Comparison of ENCODE assay signal across 25 cellular contexts in the genomic region with DNA sequence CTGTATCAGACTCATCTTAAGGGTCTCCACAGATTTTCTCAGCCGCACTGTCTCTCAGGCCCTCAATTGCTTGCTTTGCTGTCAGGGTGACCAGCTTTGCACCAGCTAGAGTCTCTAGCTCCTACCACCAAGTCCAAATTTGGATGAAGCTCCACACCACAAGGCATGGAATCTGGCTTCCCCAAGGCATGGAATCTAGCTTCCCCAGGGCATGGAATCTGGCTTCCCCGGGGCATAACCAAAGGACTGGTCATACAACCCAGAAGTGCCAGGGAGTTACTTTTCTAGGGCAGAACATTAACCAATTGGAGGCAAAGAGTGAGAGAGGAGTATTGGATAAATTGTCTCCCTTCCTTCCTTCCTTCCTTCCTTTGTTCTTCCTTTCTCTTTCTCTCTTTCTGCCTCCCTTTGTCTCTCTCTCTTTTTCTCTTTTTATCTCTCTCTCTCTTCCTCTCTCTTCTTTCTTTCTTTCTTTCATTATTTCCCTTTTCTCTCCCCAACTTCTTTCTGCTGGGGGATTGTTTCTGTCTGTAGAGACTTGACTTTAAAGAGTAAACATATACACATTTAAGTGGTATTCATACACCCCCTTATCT.
DNase-seq lines count a peak whose midpoint lies in the region; ATAC-seq and TF ChIP-seq lines count a peak whose summit lies in the region.
"Had no signal": no experiment of that assay in that cellular context is flagged by ENCODE, and none has a peak within 500 bp of the region (broad histone marks: within the 10 kb centered on the region; RNA-seq: fewer than 3 reads in every experiment).

No MANE protein-coding gene starts in this region.

- no peaks in the 10 kb centered on the region for H3K79me2 ChIP-seq in mesendoderm (ENCODE audit: control insufficient read depth, insufficient read depth, low read length)

- DNase-seq in AG08395 (ENCODE audit: low spot score) (peak; percentile 57), GM03348 (ENCODE audit: low spot score) (peak; percentile 20), astrocyte of the hippocampus (ENCODE audit: low read depth, low spot score) (peak; percentile 39), mesendoderm (peak; percentile 28), type B pancreatic cell (ENCODE audit: extremely low spot score, unreplicated experiment) (no peak)
- no peak for DNase-seq in activated CD8-positive, alpha-beta memory T cell treated with anti-CD3 and anti-CD28 coated beads, Interleukin-2, amount 50 U/mL, for 48 hours
- DNase-seq: 8988T; C1 segment of cervical spinal cord; CD4-positive, alpha-beta memory T cell; COR-L47; DMS53; GDM1; MM.1S; NCI-H2029; NCI-H446 treated with DMSO at 0.1 percent for 48 hours; NCI-H526; NCI-H82; NK-92 treated with Interleukin-12 subunit alpha and Interleukin-12 subunit beta, amount 100 ng/mL, for 24 hours; PC-9 had no signal

- H2BK5ac ChIP-seq in mesendoderm (ENCODE audit: low read length) = no peak overlapping the region

- H3K27ac ChIP-seq in mesendoderm (ENCODE audit: low read depth, low read length) = no peak overlapping the region
- H3K27ac ChIP-seq: PC-9, SJSA1 had no signal

- no peak overlapping the region for H2BK15ac ChIP-seq in mesendoderm (replicated peaks; ENCODE audit: low read depth)

- no peak overlapping the region for H2BK120ac ChIP-seq in mesendoderm (ENCODE audit: low read depth, low read length)

- H3K4ac ChIP-seq in mesendoderm (ENCODE audit: low read depth, low read length) = no peak overlapping the region

- H3K27me3 ChIP-seq in mesendoderm (ENCODE audit: insufficient read depth, low read length, poor library complexity) = no peaks in the 10 kb centered on the region

- no peak overlapping the region for H3K27ac Mint-ChIP-seq in type B pancreatic cell
- H3K27ac Mint-ChIP-seq: CD4-positive, alpha-beta memory T cell had no signal

- peaks cover 25% of the 10 kb centered on the region for H3K4me1 Mint-ChIP-seq in type B pancreatic cell (ENCODE audit: unreplicated experiment)

- no peaks in the 10 kb centered on the region for H3K36me3 Mint-ChIP-seq in type B pancreatic cell
- H3K36me3 Mint-ChIP-seq: CD4-positive, alpha-beta memory T cell had no signal

- no peak overlapping the region for H3K4me3 Mint-ChIP-seq in type B pancreatic cell

- no peak overlapping the region for H3K56ac ChIP-seq in mesendoderm (ENCODE audit: low read length)

- no peak overlapping the region for H3K18ac ChIP-seq in mesendoderm (ENCODE audit: low read length)

- H3K4me3 ChIP-seq in mesendoderm (ENCODE audit: low read length) = no peak overlapping the region
- H3K4me3 ChIP-seq: HAP-1, K562, PC-9, SJSA1 had no signal

- no peak overlapping the region for H4K8ac ChIP-seq in mesendoderm (ENCODE audit: low read depth, low read length)

- ATAC-seq in HG03442 (IDR thresholded peaks at IDR 0.05; ENCODE audit: unreplicated experiment) = no peak
- ATAC-seq in GM18498 (IDR thresholded peaks at IDR 0.05; ENCODE audit: unreplicated experiment) = no peak
- ATAC-seq: K562, Right ventricle myocardium inferior had no signal

- no peak for TF ChIP-seq CTCF in type B pancreatic cell (conservative IDR thresholded peaks at IDR 0.05)

- H4K5ac ChIP-seq in mesendoderm (ENCODE audit: low read length) = no peak overlapping the region

- no peak overlapping the region for H3K9ac ChIP-seq in mesendoderm (ENCODE audit: low read length)

- peaks cover 2% of the 10 kb centered on the region for H3K4me1 ChIP-seq in mesendoderm (ENCODE audit: control insufficient read depth, low read depth, low read length)
- H3K4me1 ChIP-seq: HAP-1, SJSA1 had no signal

- no peak overlapping the region for H2AK5ac ChIP-seq in mesendoderm (ENCODE audit: low read length)

- no peak overlapping the region for H3K23ac ChIP-seq in mesendoderm (ENCODE audit: low read length)

- peaks cover 5% of the 10 kb centered on the region for H3K27me3 Mint-ChIP-seq in type B pancreatic cell

- no CpG with 5 or more reads among the region's 2 CpGs for WGBS in mesendoderm (ENCODE audit: extremely low coverage, insufficient coverage, low lambda C conversion rate)

- H3K9me3 Mint-ChIP-seq in type B pancreatic cell = no peaks in the 10 kb centered on the region
- H3K9me3 Mint-ChIP-seq: CD4-positive, alpha-beta memory T cell had no signal

- H3K79me1 ChIP-seq in mesendoderm (ENCODE audit: low read length) = no peaks in the 10 kb centered on the region

- H3K36me3 ChIP-seq in mesendoderm (ENCODE audit: control insufficient read depth, insufficient read depth, low read length) = no peaks in the 10 kb centered on the region
- H3K36me3 ChIP-seq: HAP-1, SJSA1 had no signal

- no peak overlapping the region for H3K4me2 ChIP-seq in mesendoderm (ENCODE audit: low read length)
- H3K4me2 ChIP-seq: PC-9 had no signal

Comparison
In these comparisons a context has a peak if more than half of its experiments do, and no peak if none do; other contexts are left out.
1. DNase-seq: peak in AG08395 (single experiment), GM03348 (single experiment), astrocyte of the hippocampus (single experiment) and mesendoderm (single experiment); none in type B pancreatic cell (single experiment) and activated CD8-positive, alpha-beta memory T cell treated with anti-CD3 and anti-CD28 coated beads, Interleukin-2, amount 50 U/mL, for 48 hours (single experiment).